In genomic region chr17:42270175-42270545, GRCh38 we compare ENCODE assay signal across 18 cellular contexts. TPM values are rescaled to one million over a fixed set of nuclear protein-coding genes. Genes with fewer than 3 reads are reported as not detected.
DNase-seq lines count a peak whose midpoint lies in the region; ATAC-seq lines count a peak whose summit lies in the region.
"Had no signal": no experiment of that assay in that cellular context is flagged by ENCODE, and none has a peak within 500 bp of the region (broad histone marks: within the 10 kb centered on the region; RNA-seq: fewer than 3 reads in every experiment).

No MANE protein-coding gene starts in this region.

- no peaks in the 10 kb centered on the region for H3K36me3 ChIP-seq in effector memory CD4-positive, alpha-beta T cell (ENCODE audit: control insufficient read depth, insufficient read depth, low read length)
- H3K36me3 ChIP-seq in mesendoderm (ENCODE audit: control insufficient read depth, insufficient read depth, low read length): no peaks in the 10 kb centered on the region
- H3K36me3 ChIP-seq: esophagus muscularis mucosa, heart right ventricle had no signal

- no peak overlapping the region for H3K4me3 ChIP-seq in effector memory CD4-positive, alpha-beta T cell (ENCODE audit: insufficient read depth, low read depth, low read length, poor library complexity, severe bottlenecking)
- no peak overlapping the region for H3K4me3 ChIP-seq in mesendoderm (ENCODE audit: low read length)
- H3K4me3 ChIP-seq: esophagus muscularis mucosa, heart right ventricle had no signal

- H3K27me3 Mint-ChIP-seq in activated T-cell treated with anti-CD3 and anti-CD28 coated beads, Interleukin-2, amount 50 U/mL, for 72 hours (ENCODE audit: low read depth): no peaks in the 10 kb centered on the region
- H3K27me3 Mint-ChIP-seq in T-cell: no peaks in the 10 kb centered on the region
- no peaks in the 10 kb centered on the region for H3K27me3 Mint-ChIP-seq in stimulated activated naive CD8-positive, alpha-beta T cell treated with anti-CD3 and anti-CD28 coated beads, Interleukin-15, amount 100 ng/mL, for 72 hours
- H3K27me3 Mint-ChIP-seq: brain, memory B cell had no signal

- H4K8ac ChIP-seq in mesendoderm (ENCODE audit: low read depth, low read length): no peak overlapping the region

- peak overlapping the region; percentile 86 for H3K27ac Mint-ChIP-seq in activated T-cell treated with anti-CD3 and anti-CD28 coated beads, Interleukin-2, amount 50 U/mL, for 72 hours
- H3K27ac Mint-ChIP-seq in T-cell: peak overlapping the region; percentile 86 to 91
- H3K27ac Mint-ChIP-seq in stimulated activated naive CD8-positive, alpha-beta T cell treated with anti-CD3 and anti-CD28 coated beads, Interleukin-15, amount 100 ng/mL, for 72 hours: peak overlapping the region; percentile 77 to 86
- H3K27ac Mint-ChIP-seq: brain had no signal

- peak overlapping the region; percentile 79 for H3K27ac ChIP-seq in effector memory CD4-positive, alpha-beta T cell (ENCODE audit: insufficient read depth, low read length, poor library complexity, severe bottlenecking)
- no peak overlapping the region for H3K27ac ChIP-seq in mesendoderm (ENCODE audit: low read depth, low read length)
- H3K27ac ChIP-seq: RWPE1 had no signal

- no peak overlapping the region for H3K18ac ChIP-seq in mesendoderm (ENCODE audit: low read length)

- peak overlapping the region; percentile 61 to 71 for H3K4me3 Mint-ChIP-seq in activated T-cell treated with anti-CD3 and anti-CD28 coated beads, Interleukin-2, amount 50 U/mL, for 72 hours
- peak overlapping the region in 2 of 3 donors; percentile 53 for H3K4me3 Mint-ChIP-seq in T-cell
- H3K4me3 Mint-ChIP-seq in stimulated activated naive CD8-positive, alpha-beta T cell treated with anti-CD3 and anti-CD28 coated beads, Interleukin-15, amount 100 ng/mL, for 72 hours: peak overlapping the region in 1 of 2 donors; percentile 44
- H3K4me3 Mint-ChIP-seq: brain, memory B cell had no signal

- H3K4me1 ChIP-seq in effector memory CD4-positive, alpha-beta T cell (ENCODE audit: control insufficient read depth, insufficient read depth, low read length, poor library complexity, severe bottlenecking): peaks cover 29% of the 10 kb centered on the region
- peaks cover 3% of the 10 kb centered on the region for H3K4me1 ChIP-seq in mesendoderm (ENCODE audit: control insufficient read depth, low read depth, low read length)

- no peak overlapping the region for H2BK5ac ChIP-seq in mesendoderm (ENCODE audit: low read length)

- H3K27me3 ChIP-seq in effector memory CD4-positive, alpha-beta T cell (replicated peaks; ENCODE audit: control insufficient read depth, insufficient read depth, low read length, poor library complexity, severe bottlenecking): no peaks in the 10 kb centered on the region
- H3K27me3 ChIP-seq in mesendoderm (ENCODE audit: insufficient read depth, low read length, poor library complexity): no peaks in the 10 kb centered on the region
- H3K27me3 ChIP-seq: dorsolateral prefrontal cortex, esophagus muscularis mucosa, heart right ventricle had no signal

- H3K4me1 Mint-ChIP-seq in activated T-cell treated with anti-CD3 and anti-CD28 coated beads, Interleukin-2, amount 50 U/mL, for 72 hours (ENCODE audit: low read depth): peaks cover 90% of the 10 kb centered on the region
- peaks cover 82% of the 10 kb centered on the region in 3 donors for H3K4me1 Mint-ChIP-seq in T-cell
- H3K4me1 Mint-ChIP-seq in stimulated activated naive CD8-positive, alpha-beta T cell treated with anti-CD3 and anti-CD28 coated beads, Interleukin-15, amount 100 ng/mL, for 72 hours: peaks cover 80% of the 10 kb centered on the region

- no peak overlapping the region for H4K5ac ChIP-seq in mesendoderm (ENCODE audit: low read length)

- no peak overlapping the region for H3K4ac ChIP-seq in mesendoderm (ENCODE audit: low read depth, low read length)

- no peak overlapping the region for H2AK5ac ChIP-seq in mesendoderm (ENCODE audit: low read length)

- H2BK120ac ChIP-seq in mesendoderm (ENCODE audit: low read depth, low read length): no peak overlapping the region

- H3K9me3 Mint-ChIP-seq in activated T-cell treated with anti-CD3 and anti-CD28 coated beads, Interleukin-2, amount 50 U/mL, for 72 hours: no peaks in the 10 kb centered on the region
- no peaks in the 10 kb centered on the region for H3K9me3 Mint-ChIP-seq in T-cell
- no peaks in the 10 kb centered on the region for H3K9me3 Mint-ChIP-seq in stimulated activated naive CD8-positive, alpha-beta T cell treated with anti-CD3 and anti-CD28 coated beads, Interleukin-15, amount 100 ng/mL, for 72 hours
- H3K9me3 Mint-ChIP-seq: memory B cell had no signal

- H3K9ac ChIP-seq in mesendoderm (ENCODE audit: low read length): no peak overlapping the region

- POLR2A ChIA-PET in T-cell (lab: Charles Lee): interaction anchor here (0.6 to 11.7 kb wide), 5 partner anchors 19 to 456 kb away, joined by 3 to 147 read pairs (median 5); no protein-coding TSS in a partner anchor

- H3K4me2 ChIP-seq in mesendoderm (ENCODE audit: low read length): no peak overlapping the region

- no peak overlapping the region for H3K23ac ChIP-seq in mesendoderm (ENCODE audit: low read length)

- H3K79me2 ChIP-seq in mesendoderm (ENCODE audit: control insufficient read depth, insufficient read depth, low read length): peaks cover 22% of the 10 kb centered on the region

- no peak overlapping the region for H2BK15ac ChIP-seq in mesendoderm (replicated peaks; ENCODE audit: low read depth)

- no peak for DNase-seq in activated T-cell treated with anti-CD3 and anti-CD28 coated beads, Interleukin-2, amount 50 U/mL, for 72 hours
- no peak for DNase-seq in activated T-cell treated with anti-CD3 and anti-CD28 coated beads for 4 hours
- DNase-seq in T-cell: no peak
- DNase-seq in effector memory CD4-positive, alpha-beta T cell: no peak
- no peak for DNase-seq in stimulated activated naive CD8-positive, alpha-beta T cell treated with anti-CD3 and anti-CD28 coated beads, Interleukin-15, amount 100 ng/mL, for 72 hours
- no peak for DNase-seq in mesendoderm
- DNase-seq: Caco-2, dorsolateral prefrontal cortex, GDM1, heart right ventricle, NCI-H1105, NCI-H2171 treated with DMSO at 0.1 percent for 48 hours had no signal

- ATAC-seq in activated T-cell treated with anti-CD3 and anti-CD28 coated beads, Interleukin-2, amount 50 U/mL, for 72 hours (replicated peaks in 1 of 2): no peak
- ATAC-seq in T-cell (replicated peaks in 1 of 4) (no peak), HG03108 (IDR thresholded peaks at IDR 0.05; ENCODE audit: unreplicated experiment) (no peak), HG03469 (IDR thresholded peaks at IDR 0.05; ENCODE audit: unreplicated experiment) (no peak)
- no peak for ATAC-seq in stimulated activated naive CD8-positive, alpha-beta T cell treated with anti-CD3 and anti-CD28 coated beads, Interleukin-15, amount 100 ng/mL, for 72 hours
- ATAC-seq: heart right ventricle had no signal

- peaks cover 5% of the 10 kb centered on the region for H3K79me1 ChIP-seq in mesendoderm (ENCODE audit: low read length)

- no peaks in the 10 kb centered on the region for H3K9me3 ChIP-seq in effector memory CD4-positive, alpha-beta T cell (ENCODE audit: control insufficient read depth, low read length)
- H3K9me3 ChIP-seq: Caco-2, esophagus muscularis mucosa, heart right ventricle had no signal

- peaks cover 11 to 21% of the 10 kb centered on the region in 2 donors for H3K36me3 Mint-ChIP-seq in activated T-cell treated with anti-CD3 and anti-CD28 coated beads, Interleukin-2, amount 50 U/mL, for 72 hours (ENCODE audit: insufficient read depth in 2 of 2)
- peaks cover 16% of the 10 kb centered on the region for H3K36me3 Mint-ChIP-seq in T-cell
- H3K36me3 Mint-ChIP-seq: memory B cell had no signal

- no CpG with 5 or more reads among the region's 4 CpGs for WGBS in mesendoderm (ENCODE audit: extremely low coverage, insufficient coverage, low lambda C conversion rate)

- CTCF ChIA-PET in T-cell (lab: Charles Lee): interaction anchor here in 1 of 2 donors (0.5 to 1.3 kb wide), 3 partner anchors 48 to 250 kb away, joined by 3 to 4 read pairs (median 4); partner anchors contain the start of gene NKIRAS2

- H3K56ac ChIP-seq in mesendoderm (ENCODE audit: low read length): no peak overlapping the region

RNA-seq across cellular contexts. Expression of gene STAT5B, which starts 6.0 kb away (rescaled TPM):
- total RNA-seq in activated T-cell treated with anti-CD3 and anti-CD28 coated beads, Interleukin-2, amount 50 U/mL, for 72 hours: 100 to 1,000 TPM; 252 to 269 TPM
- total RNA-seq in T-cell: 100 to 1,000 TPM; 178 to 205 (median 186) TPM
- polyA plus RNA-seq in mesendoderm (2013, experiment 1 of 2): 24.3 TPM
- polyA plus RNA-seq in mesendoderm (2013, experiment 2 of 2): 26.6 TPM

RNA-seq across cellular contexts. Expression of gene STAT5A, which starts 18.1 kb away (rescaled TPM):
- total RNA-seq in activated T-cell treated with anti-CD3 and anti-CD28 coated beads, Interleukin-2, amount 50 U/mL, for 72 hours: 100 to 1,000 TPM; 243 to 264 TPM
- 100 to 1,000 TPM; 141 to 160 (median 147) TPM for total RNA-seq in T-cell
- polyA plus RNA-seq in mesendoderm (2013, experiment 1 of 2): 1.7 TPM
- polyA plus RNA-seq in mesendoderm (2013, experiment 2 of 2): 1.7 TPM
